17 cellular contexts compared by ENCODE assay signal in the genomic region with DNA sequence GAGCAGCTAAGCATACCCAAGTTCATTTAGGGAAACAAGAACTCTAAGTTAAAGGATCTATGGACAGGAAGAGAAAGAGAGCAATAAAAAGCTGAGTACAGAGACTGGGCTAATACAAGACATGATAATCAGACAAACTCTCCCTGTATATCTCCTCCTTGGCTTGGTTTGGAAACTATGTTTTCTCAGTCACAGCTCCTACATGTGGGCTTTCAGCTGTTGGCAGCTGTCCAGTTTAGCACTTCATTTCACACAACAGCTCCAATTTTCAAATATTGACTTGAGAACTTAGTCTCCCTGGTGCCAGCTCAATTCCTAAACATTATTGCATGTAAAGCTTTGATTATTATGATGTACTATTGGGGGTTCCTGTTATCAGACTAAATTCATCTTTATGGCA.
DNase-seq lines count a peak whose midpoint lies in the region.
"Had no signal": no experiment of that assay in that cellular context is flagged by ENCODE, and none has a peak within 500 bp of the region (broad histone marks: within the 10 kb centered on the region; RNA-seq: fewer than 3 reads in every experiment).

No MANE protein-coding gene starts in this region.

- no peaks in the 10 kb centered on the region for H3K27me3 Mint-ChIP-seq in activated CD4-positive, alpha-beta T cell treated with anti-CD3 and anti-CD28 coated beads, Interleukin-2, amount 10 ng/mL, durations not matched to agents 24 days and 14 days

- no peaks in the 10 kb centered on the region for H3K9me3 Mint-ChIP-seq in activated CD4-positive, alpha-beta T cell treated with anti-CD3 and anti-CD28 coated beads, Interleukin-2, amount 10 ng/mL, durations not matched to agents 24 days and 14 days
- H3K9me3 Mint-ChIP-seq: activated naive CD8-positive, alpha-beta T cell treated with anti-CD3 and anti-CD28 coated beads, Interleukin-2, amount 50 U/mL, for 24 hours; activated T-helper 1 cell treated with anti-CD3 and anti-CD28 coated beads, Interleukin-12 subunit alpha, Interleukin-12 subunit beta, Interleukin-2, Interleukin-4 antibody, amounts not matched to agents 30 ng/mL and 10 ng/mL and 1 ng/mL, durations not matched to agents 14 hours and 24 hours and 36 hours; T-helper 2 cell treated with Interferon-gamma antibody and Interleukin-4, amounts not matched to agents 5 μg/mL and 100 μg/mL, for 36 hours had no signal

- H3K36me3 Mint-ChIP-seq in activated CD4-positive, alpha-beta T cell treated with anti-CD3 and anti-CD28 coated beads, Interleukin-2, amount 10 ng/mL, durations not matched to agents 24 days and 14 days (ENCODE audit: low read depth) = no peaks in the 10 kb centered on the region
- H3K36me3 Mint-ChIP-seq: IgD-negative memory B cell had no signal

- H3K27ac Mint-ChIP-seq in activated CD4-positive, alpha-beta T cell treated with anti-CD3 and anti-CD28 coated beads, Interleukin-2, amount 10 ng/mL, durations not matched to agents 24 days and 14 days = no peak overlapping the region
- H3K27ac Mint-ChIP-seq: activated naive CD8-positive, alpha-beta T cell treated with anti-CD3 and anti-CD28 coated beads, Interleukin-2, amount 50 U/mL, for 24 hours; activated T-helper 1 cell treated with anti-CD3 and anti-CD28 coated beads, Interleukin-12 subunit alpha, Interleukin-12 subunit beta, Interleukin-2, Interleukin-4 antibody, amounts not matched to agents 30 ng/mL and 10 ng/mL and 1 ng/mL, durations not matched to agents 14 hours and 24 hours and 36 hours; IgD-negative memory B cell; naive B cell; T-helper 2 cell treated with Interferon-gamma antibody and Interleukin-4, amounts not matched to agents 5 μg/mL and 100 μg/mL, for 36 hours had no signal

- no peaks in the 10 kb centered on the region for H3K4me1 Mint-ChIP-seq in activated CD4-positive, alpha-beta T cell treated with anti-CD3 and anti-CD28 coated beads, Interleukin-2, amount 10 ng/mL, durations not matched to agents 24 days and 14 days
- H3K4me1 Mint-ChIP-seq: activated naive CD8-positive, alpha-beta T cell treated with anti-CD3 and anti-CD28 coated beads, Interleukin-2, amount 50 U/mL, for 24 hours; IgD-negative memory B cell; naive B cell had no signal

- intact Hi-C loops in activated CD4-positive, alpha-beta T cell treated with anti-CD3 and anti-CD28 coated beads, Interleukin-2, amount 10 ng/mL, durations not matched to agents 24 days and 14 days (cut with micrococcal nuclease) = no loop called here

- peak; percentile 95 for DNase-seq in DMS153 treated with DMSO at 0.1 percent for 48 hours (lab: John Stamatoyannopoulos, UW; ENCODE audit: unreplicated experiment)
- peak; percentile 64 for DNase-seq in NCI-H1436 (lab: John Stamatoyannopoulos, UW)
- peak; percentile 63 for DNase-seq in NCI-H2171 (lab: John Stamatoyannopoulos, UW)
- DNase-seq in SK-N-DZ (ENCODE audit: low spot score) = peak; percentile 81
- no peak for DNase-seq in anterior cingulate cortex (lab: John Stamatoyannopoulos, UW)
- DNase-seq in activated CD4-positive, alpha-beta T cell treated with anti-CD3 and anti-CD28 coated beads, Interleukin-2, amount 10 ng/mL, durations not matched to agents 24 days and 14 days = no peak
- no peak for DNase-seq in kidney glomerular epithelial cell (lab: John Stamatoyannopoulos, UW)
- no peak for DNase-seq in inferior parietal cortex (ENCODE audit: extremely low spot score)
- DNase-seq: activated CD8-positive, alpha-beta memory T cell treated with anti-CD3 and anti-CD28 coated beads for 24 hours; activated naive CD8-positive, alpha-beta T cell treated with anti-CD3 and anti-CD28 coated beads, Interleukin-2, amount 50 U/mL, for 24 hours; dorsolateral prefrontal cortex; MM.1S; naive B cell; ovary had no signal

- H3K4me3 Mint-ChIP-seq in activated CD4-positive, alpha-beta T cell treated with anti-CD3 and anti-CD28 coated beads, Interleukin-2, amount 10 ng/mL, durations not matched to agents 24 days and 14 days = no peak overlapping the region
- H3K4me3 Mint-ChIP-seq: activated naive CD8-positive, alpha-beta T cell treated with anti-CD3 and anti-CD28 coated beads, Interleukin-2, amount 50 U/mL, for 24 hours; activated T-helper 1 cell treated with anti-CD3 and anti-CD28 coated beads, Interleukin-12 subunit alpha, Interleukin-12 subunit beta, Interleukin-2, Interleukin-4 antibody, amounts not matched to agents 30 ng/mL and 10 ng/mL and 1 ng/mL, durations not matched to agents 14 hours and 24 hours and 36 hours; IgD-negative memory B cell; naive B cell; T-helper 2 cell treated with Interferon-gamma antibody and Interleukin-4, amounts not matched to agents 5 μg/mL and 100 μg/mL, for 36 hours had no signal

Comparison
In these comparisons a context has a peak if more than half of its experiments do, and no peak if none do; other contexts are left out.
1. DNase-seq: peak in DMS153 treated with DMSO at 0.1 percent for 48 hours (single experiment), NCI-H1436 (single experiment), NCI-H2171 (single experiment) and SK-N-DZ (single experiment); none in anterior cingulate cortex (0 of 58), activated CD4-positive, alpha-beta T cell treated with anti-CD3 and anti-CD28 coated beads, Interleukin-2, amount 10 ng/mL, durations not matched to agents 24 days and 14 days (single experiment), kidney glomerular epithelial cell (single experiment) and inferior parietal cortex (single experiment).